ENCODE assay signal across 9 cellular contexts in the genomic region with DNA sequence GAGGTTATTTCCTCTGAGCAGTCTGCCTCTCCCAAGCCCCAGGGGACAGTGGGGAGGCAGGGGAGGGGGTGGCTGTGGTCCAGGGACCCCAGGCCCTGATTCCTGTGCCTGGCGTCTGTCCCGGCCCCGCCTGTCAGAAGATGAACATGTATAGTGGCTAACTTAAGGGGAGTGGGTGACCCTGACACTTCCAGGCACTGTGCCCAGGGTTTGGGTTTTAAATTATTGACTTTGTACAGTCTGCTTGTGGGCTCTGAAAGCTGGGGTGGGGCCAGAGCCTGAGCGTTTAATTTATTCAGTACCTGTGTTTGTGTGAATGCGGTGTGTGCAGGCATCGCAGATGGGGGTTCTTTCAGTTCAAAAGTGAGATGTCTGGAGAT. TPM values are rescaled to one million over a fixed set of nuclear protein-coding genes. Genes with fewer than 3 reads are reported as not detected.
DNase-seq lines count a peak whose midpoint lies in the region; ATAC-seq and TF ChIP-seq lines count a peak whose summit lies in the region.
"Had no signal": no experiment of that assay in that cellular context is flagged by ENCODE, and none has a peak within 500 bp of the region (broad histone marks: within the 10 kb centered on the region; RNA-seq: fewer than 3 reads in every experiment).

No MANE protein-coding gene starts in this region.

- 75 to 83% methylated on average over 4 to 6 of the region's 6 CpGs for WGBS in endodermal cell (ENCODE audit: insufficient coverage in 1 of 2, insufficient read length in 1 of 2), 2 experiments
- no CpG with 5 or more reads among the region's 6 CpGs for WGBS in neuronal stem cell (ENCODE audit: extremely low coverage in 2 of 2, insufficient read length in 2 of 2, insufficient replicate concordance in 1 of 2), 2 donors

- peak overlapping the region; percentile 50 to 95 (median 90); a peak in 20 of 22 replicates for H3K9ac ChIP-seq in BLaER1 treated with 17β-estradiol and CSF1 and Interleukin-3, amounts not matched to agents 10 nM and 100 nM
- H3K9ac ChIP-seq in endodermal cell (ENCODE audit: extremely low read depth, low read length, poor library complexity, severe bottlenecking) = no peak overlapping the region
- no peak overlapping the region for H3K9ac ChIP-seq in neuronal stem cell (ENCODE audit: low read depth, low read length, poor library complexity)

- H4K91ac ChIP-seq in neuronal stem cell (ENCODE audit: low read depth, low read length, poor library complexity) = no peak overlapping the region

- no peak overlapping the region for H3K14ac ChIP-seq in neuronal stem cell (ENCODE audit: low read length)

- H3K9me3 Mint-ChIP-seq in endodermal cell = no peaks in the 10 kb centered on the region

- no peak overlapping the region for H2BK120ac ChIP-seq in neuronal stem cell (ENCODE audit: low read depth, low read length)

- peak overlapping the region; percentile 99 for H2AK5ac ChIP-seq in neuronal stem cell (ENCODE audit: low read depth, low read length)

- peaks cover 4% of the 10 kb centered on the region for H3K4me1 Mint-ChIP-seq in endodermal cell

- no peaks in the 10 kb centered on the region for H3K27me3 ChIP-seq in BLaER1 treated with 17β-estradiol and CSF1 and Interleukin-3, amounts not matched to agents 10 nM and 100 nM
- H3K27me3 ChIP-seq in endodermal cell (ENCODE audit: control insufficient read depth, insufficient read depth, low read length, poor library complexity, severe bottlenecking) (no peaks in the 10 kb centered on the region), neuronal stem cell (ENCODE audit: control insufficient read depth in 3 of 3, insufficient read depth in 3 of 3, low read depth in 1 of 3, low read length in 3 of 3) (peaks cover 0 to 2% (median 0%) of the 10 kb centered on the region in 3 experiments), SJCRH30 (no peaks in the 10 kb centered on the region)

- intact Hi-C loops in OCI-LY7 (cut with micrococcal nuclease; ENCODE audit: unreplicated experiment) = no loop called here

- peak overlapping the region; percentile 96 to 100 (median 98) for H3K4me2 ChIP-seq in BLaER1 treated with 17β-estradiol and CSF1 and Interleukin-3, amounts not matched to agents 10 nM and 100 nM
- peak overlapping the region; percentile 76 for H3K4me2 ChIP-seq in OCI-LY7 (ENCODE audit: low read length)
- H3K4me2 ChIP-seq in neuronal stem cell (ENCODE audit: insufficient read depth, low read length, poor library complexity, severe bottlenecking) = no peak overlapping the region

- POLR2A ChIA-PET in OCI-LY7 (lab: Charles Lee) = no interaction called here

- H3K36me3 ChIP-seq in BLaER1 treated with 17β-estradiol and CSF1 and Interleukin-3, amounts not matched to agents 10 nM and 100 nM = peaks cover 14 to 41% (median 32%) of the 10 kb centered on the region in 11 experiments
- H3K36me3 ChIP-seq in OCI-LY7 (ENCODE audit: insufficient read depth, low read length) = peaks cover 45% of the 10 kb centered on the region
- peaks cover 18% of the 10 kb centered on the region for H3K36me3 ChIP-seq in endodermal cell (ENCODE audit: control insufficient read depth, insufficient read depth, low read length)
- H3K36me3 ChIP-seq in neuronal stem cell (replicated peaks in 1 of 2; ENCODE audit: control insufficient read depth in 2 of 2, insufficient read depth in 2 of 2, low read length in 2 of 2) = peaks cover 21 to 29% of the 10 kb centered on the region in 2 donors
- H3K36me3 ChIP-seq in SJCRH30 = peaks cover 21% of the 10 kb centered on the region

- H3K23ac ChIP-seq in neuronal stem cell (ENCODE audit: low read depth, low read length, poor library complexity) = no peak overlapping the region

- ATAC-seq in GM18867 (IDR thresholded peaks at IDR 0.05; ENCODE audit: unreplicated experiment) = no peak

- H3K4ac ChIP-seq in neuronal stem cell (ENCODE audit: low read length) = no peak overlapping the region

- no peak overlapping the region for H3K18ac ChIP-seq in neuronal stem cell (ENCODE audit: low read length)

- no peaks in the 10 kb centered on the region for H3K27me3 Mint-ChIP-seq in endodermal cell (ENCODE audit: insufficient read depth)

- BruUV-seq in OCI-LY7 (replicated peaks; lab: Mats Ljungman, UMichigan) = TSS peak; percentile 88

- H2BK15ac ChIP-seq in neuronal stem cell (ENCODE audit: low read length) = no peak overlapping the region

- H3K27ac ChIP-seq in BLaER1 treated with 17β-estradiol and CSF1 and Interleukin-3, amounts not matched to agents 10 nM and 100 nM = peak overlapping the region in 8 of 11 experiments; percentile 30 to 97 (median 68); a peak in 9 of 22 replicates
- H3K27ac ChIP-seq in OCI-LY7 (ENCODE audit: low read depth, low read length, poor library complexity, severe bottlenecking) (no peak overlapping the region), endodermal cell (ENCODE audit: low read depth, low read length) (no peak overlapping the region), neuronal stem cell (replicated peaks; ENCODE audit: low read length) (no peak overlapping the region), SJCRH30 (no peak overlapping the region)

- peaks cover 47 to 80% (median 64%) of the 10 kb centered on the region in 11 experiments for H4K20me1 ChIP-seq in BLaER1 treated with 17β-estradiol and CSF1 and Interleukin-3, amounts not matched to agents 10 nM and 100 nM
- H4K20me1 ChIP-seq in OCI-LY7 (ENCODE audit: insufficient read depth, low read length) = 0 out of 2 replicates have a peak, but pooled peaks cover 4% of the 10 kb centered on the region

- H3K27ac Mint-ChIP-seq in endodermal cell = no peak overlapping the region

- no peaks in the 10 kb centered on the region for H3K9me3 ChIP-seq in BLaER1 treated with 17β-estradiol and CSF1 and Interleukin-3, amounts not matched to agents 10 nM and 100 nM (replicated peaks in 1 of 11)
- H3K9me3 ChIP-seq in OCI-LY7 (ENCODE audit: low read length) (no peaks in the 10 kb centered on the region), endodermal cell (ENCODE audit: control insufficient read depth, low read length) (no peaks in the 10 kb centered on the region), neuronal stem cell (replicated peaks in 1 of 2; ENCODE audit: control insufficient read depth in 2 of 2, insufficient read depth in 1 of 2, low read depth in 1 of 2, low read length in 2 of 2) (no peaks in the 10 kb centered on the region), SJCRH30 (replicated peaks) (no peaks in the 10 kb centered on the region)

- H2AFZ ChIP-seq in OCI-LY7 (ENCODE audit: low read length) = no peak overlapping the region
- H2AFZ ChIP-seq in neuronal stem cell (ENCODE audit: low read length) = no peak overlapping the region

- H3K4me3 Mint-ChIP-seq in endodermal cell = peak overlapping the region; percentile 83

- peaks cover 9% of the 10 kb centered on the region for H3K36me3 Mint-ChIP-seq in endodermal cell (ENCODE audit: low read depth)

- DNase-seq in OCI-LY7 (ENCODE audit: low spot score) (no peak), endodermal cell (no peak), neuronal stem cell (ENCODE audit: low spot score) (no peak), HT-29 (ENCODE audit: low spot score) (no peak), SJCRH30 (no peak), GM19238 (ENCODE audit: insufficient read length, low spot score) (no peak)

- H3K9me2 ChIP-seq in OCI-LY7 (ENCODE audit: insufficient read depth, low read length) = no peaks in the 10 kb centered on the region

- peak overlapping the region; percentile 78 to 98 (median 90) for H3K4me3 ChIP-seq in BLaER1 treated with 17β-estradiol and CSF1 and Interleukin-3, amounts not matched to agents 10 nM and 100 nM
- H3K4me3 ChIP-seq in OCI-LY7 (ENCODE audit: low read depth, low read length, poor library complexity, severe bottlenecking) (peak overlapping the region; percentile 98), endodermal cell (ENCODE audit: low read length) (no peak overlapping the region), neuronal stem cell (ENCODE audit: low read length in 2 of 2) (no peak overlapping the region), SJCRH30 (no peak overlapping the region)

- TF ChIP-seq CTCF in OCI-LY7 (conservative IDR thresholded peaks at IDR 0.05; ENCODE audit: low read length) = no peak
- no peak for TF ChIP-seq CTCF in endodermal cell (conservative IDR thresholded peaks at IDR 0.05)

- CTCF ChIA-PET in OCI-LY7 (lab: Charles Lee; ENCODE audit: unreplicated experiment) = no interaction called here

- H2BK5ac ChIP-seq in neuronal stem cell (ENCODE audit: low read length) = peak overlapping the region; percentile 66

- H3K79me2 ChIP-seq in OCI-LY7 (ENCODE audit: insufficient read depth, low read depth, low read length) = peaks cover 32% of the 10 kb centered on the region; the same call in 1 of the 2 replicates

- H4K8ac ChIP-seq in neuronal stem cell (ENCODE audit: low read depth, low read length) = no peak overlapping the region

- H3K4me1 ChIP-seq in BLaER1 treated with 17β-estradiol and CSF1 and Interleukin-3, amounts not matched to agents 10 nM and 100 nM = peaks cover 72 to 82% (median 77%) of the 10 kb centered on the region in 10 experiments
- H3K4me1 ChIP-seq in OCI-LY7 (ENCODE audit: insufficient read depth, low read length, poor library complexity, severe bottlenecking) = peaks cover 56% of the 10 kb centered on the region
- H3K4me1 ChIP-seq in endodermal cell (ENCODE audit: control insufficient read depth, insufficient read depth, low read length) = peaks cover 9% of the 10 kb centered on the region
- peaks cover 35 to 36% of the 10 kb centered on the region in 2 donors for H3K4me1 ChIP-seq in neuronal stem cell (ENCODE audit: control insufficient read depth in 2 of 2, insufficient read depth in 1 of 2, low read depth in 1 of 2, low read length in 2 of 2)
- H3K4me1 ChIP-seq in SJCRH30 = peaks cover 37% of the 10 kb centered on the region

- H3K79me1 ChIP-seq in neuronal stem cell (ENCODE audit: low read depth, low read length) = peaks cover 26% of the 10 kb centered on the region

- no peak overlapping the region for H2BK12ac ChIP-seq in neuronal stem cell (ENCODE audit: low read length)

RNA-seq across cellular contexts. Expression of a gene that starts 3.1 kb away (rescaled TPM):
- total RNA-seq in OCI-LY7 (2014; rRNA removed; shearing (Covaris generic)) = 74.3 and 81.7 TPM in 2 replicates
- 60.5 and 66.5 TPM in 2 replicates for total RNA-seq in OCI-LY7 (2022)
- total RNA-seq in endodermal cell = 10 to 100 TPM; 31.5 to 36.6 TPM
- 21.6 TPM for polyA plus RNA-seq in endodermal cell (2013, experiment 1 of 2)
- 19.6 TPM for polyA plus RNA-seq in endodermal cell (2013, experiment 2 of 2)
- 38.0 TPM for polyA plus RNA-seq in neuronal stem cell (2013, experiment 1 of 2)
- 37.0 TPM for polyA plus RNA-seq in neuronal stem cell (2013, experiment 2 of 2)
- total RNA-seq in HT-29 (2014; rRNA removed; shearing (Covaris generic)) = 161 and 183 TPM in 2 replicates
- total RNA-seq in SJCRH30 (2014; rRNA removed; shearing (Covaris generic)) = 51.2 and 53.6 TPM in 2 replicates

RNA-seq across cellular contexts. Expression of a gene that starts 45.2 kb away (rescaled TPM):
- total RNA-seq in OCI-LY7 (2014; rRNA removed; shearing (Covaris generic)) = 32.5 and 35.3 TPM in 2 replicates
- 27.4 and 32.0 TPM in 2 replicates for total RNA-seq in OCI-LY7 (2022)
- 10 to 100 TPM; 39.8 to 62.9 TPM for total RNA-seq in endodermal cell
- 27.1 TPM for polyA plus RNA-seq in endodermal cell (2013, experiment 1 of 2)
- 27.4 TPM for polyA plus RNA-seq in endodermal cell (2013, experiment 2 of 2)
- polyA plus RNA-seq in neuronal stem cell (2013, experiment 1 of 2) = 12.6 TPM
- polyA plus RNA-seq in neuronal stem cell (2013, experiment 2 of 2) = 12.2 TPM
- total RNA-seq in HT-29 (2014; rRNA removed; shearing (Covaris generic)) = 70.4 and 75.0 TPM in 2 replicates
- total RNA-seq in SJCRH30 (2014; rRNA removed; shearing (Covaris generic)) = 37.6 and 39.7 TPM in 2 replicates

RNA-seq across cellular contexts. Expression of a gene that starts 45.4 kb away (rescaled TPM):
- total RNA-seq in OCI-LY7 (2014; rRNA removed; shearing (Covaris generic)) = 6.4 and 11.7 TPM in 2 replicates
- 11.4 and 14.0 TPM in 2 replicates for total RNA-seq in OCI-LY7 (2022)
- total RNA-seq in endodermal cell = 10 to 100 TPM; 19.7 to 26.2 TPM
- 16.2 TPM for polyA plus RNA-seq in endodermal cell (2013, experiment 1 of 2)
- 12.6 TPM for polyA plus RNA-seq in endodermal cell (2013, experiment 2 of 2)
- polyA plus RNA-seq in neuronal stem cell (2013, experiment 1 of 2) = 9.3 TPM
- polyA plus RNA-seq in neuronal stem cell (2013, experiment 2 of 2) = 9.1 TPM
- 17.9 and 27.1 TPM in 2 replicates for total RNA-seq in HT-29 (2014; rRNA removed; shearing (Covaris generic))
- total RNA-seq in SJCRH30 (2014; rRNA removed; shearing (Covaris generic)) = 24.2 and 24.3 TPM in 2 replicates

RNA-seq across cellular contexts. Expression of a gene that starts 48.9 kb away (rescaled TPM):
- 0.03 TPM in 1 of 2 replicates, not detected in the other for total RNA-seq in OCI-LY7 (2014; rRNA removed; shearing (Covaris generic))
- not detected in 2 replicates for total RNA-seq in OCI-LY7 (2022)
- under 1 TPM in 1 of 2 donors, not detected in 1; 0.15 TPM for total RNA-seq in endodermal cell
- not detected for polyA plus RNA-seq in endodermal cell (2013, experiment 1 of 2)
- polyA plus RNA-seq in endodermal cell (2013, experiment 2 of 2) = 0.12 TPM
- polyA plus RNA-seq in neuronal stem cell (2013, experiment 1 of 2) = 0.07 TPM
- 0.07 TPM for polyA plus RNA-seq in neuronal stem cell (2013, experiment 2 of 2)
- total RNA-seq in HT-29 (2014; rRNA removed; shearing (Covaris generic)) = 0.03 and 0.13 TPM in 2 replicates
- not detected in 2 replicates for total RNA-seq in SJCRH30 (2014; rRNA removed; shearing (Covaris generic))
- total RNA-seq: T-helper 2 cell treated with Interferon-gamma antibody and Interleukin-4, amounts not matched to agents 100 ng/mL and 5 ng/mL, for 36 hours had no signal

Comparison
In these comparisons a context has a peak if more than half of its experiments do, and no peak if none do; other contexts are left out.
1. H3K27ac ChIP-seq: peak in BLaER1 treated with 17β-estradiol and CSF1 and Interleukin-3, amounts not matched to agents 10 nM and 100 nM (8 of 11); none in OCI-LY7 (single experiment), endodermal cell (single experiment), neuronal stem cell (single experiment) and SJCRH30 (single experiment).
2. H3K4me3 ChIP-seq: peak in BLaER1 treated with 17β-estradiol and CSF1 and Interleukin-3, amounts not matched to agents 10 nM and 100 nM (10 of 10) and OCI-LY7 (single experiment); none in endodermal cell (single experiment), neuronal stem cell (0 of 2) and SJCRH30 (single experiment).
3. H3K9ac ChIP-seq: peak in BLaER1 treated with 17β-estradiol and CSF1 and Interleukin-3, amounts not matched to agents 10 nM and 100 nM (11 of 11); none in endodermal cell (single experiment) and neuronal stem cell (single experiment).